ENCODE assay signal across 27 cellular contexts in the genomic region with DNA sequence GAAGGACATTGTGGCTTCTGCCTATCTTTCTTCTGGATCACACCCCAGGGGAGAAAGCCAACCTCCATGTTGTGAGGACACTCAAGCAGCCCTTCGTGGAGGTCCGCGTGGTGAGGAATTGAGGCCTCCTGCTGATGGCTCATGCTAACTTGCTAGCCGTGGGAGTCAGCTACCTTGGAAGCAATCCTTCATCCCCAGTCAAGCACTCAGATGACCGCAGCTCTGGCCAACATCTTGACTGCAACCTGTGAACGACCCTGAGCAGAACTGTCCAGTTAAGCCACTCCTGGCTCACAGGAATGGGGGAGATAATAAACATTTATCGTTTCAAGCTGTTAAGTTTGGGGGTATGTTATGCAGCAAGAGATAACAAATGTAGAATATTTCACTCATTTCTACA.
"Had no signal": no experiment of that assay in that cellular context is flagged by ENCODE, and none has a peak within 500 bp of the region (broad histone marks: within the 10 kb centered on the region; RNA-seq: fewer than 3 reads in every experiment).

No MANE protein-coding gene starts in this region.

- DNase-seq: naive thymus-derived CD4-positive, alpha-beta T cell; natural killer cell; nucleus accumbens; ovary; posterior cingulate gyrus; psoas muscle; right cardiac atrium; right lobe of liver; sigmoid colon; small intestine; stimulated activated CD4-positive, alpha-beta T cell treated with anti-CD3 and anti-CD28 coated beads, Interleukin-1b, Interleukin-23, amount 100 ng/mL, for 48 hours; stimulated activated CD4-positive, alpha-beta T cell treated with anti-CD3 and anti-CD28 coated beads, Interleukin-4, amount 100 ng/mL, for 1 hour; stimulated activated CD4-positive, alpha-beta T cell treated with anti-CD3 and anti-CD28 coated beads, Interleukin-4, amount 100 ng/mL, for 4 hours; stimulated activated CD8-positive, alpha-beta memory T cell treated with anti-CD3 and anti-CD28 coated beads, Interleukin-4, amount 100 ng/mL, for 48 hours; stimulated activated naive CD4-positive, alpha-beta T cell; stimulated activated naive CD8-positive, alpha-beta T cell treated with anti-CD3 and anti-CD28 coated beads, Interleukin-15, amount 100 ng/mL, for 72 hours; stimulated activated naive CD8-positive, alpha-beta T cell treated with anti-CD3 and anti-CD28 coated beads, Interleukin-15, Interleukin-2, amounts not matched to agents 100 U/mL and 50 U/mL, for 24 hours; substantia nigra; testis; tibial artery; transverse colon; upper lobe of right lung; uterus had no signal

- H3K4me1 ChIP-seq: parathyroid adenoma, psoas muscle, right lobe of liver, sigmoid colon, suprapubic skin, testis, tibial artery, transverse colon, upper lobe of right lung, uterus had no signal

- H3K9me3 ChIP-seq: neutrophil, ovary, psoas muscle, right lobe of liver, sigmoid colon, testis, tibial artery, transverse colon, upper lobe of right lung, uterus had no signal

- H3K79me2 ChIP-seq: parathyroid adenoma had no signal

- H3K36me3 ChIP-seq: neutrophil, ovary, right lobe of liver, sigmoid colon, suprapubic skin, tibial artery, transverse colon, upper lobe of right lung, uterus had no signal

- ATAC-seq: naive thymus-derived CD4-positive, alpha-beta T cell; natural killer cell; psoas muscle; right cardiac atrium; right lobe of liver; stimulated activated memory B cell treated with anti-CD40 and anti-IgM and Interleukin-4, amounts not matched to agents 10 μg/mL and 1 μg/mL and 100 μg/mL, for 72 hours; stimulated activated naive CD8-positive, alpha-beta T cell treated with anti-CD3 and anti-CD28 coated beads, Interleukin-15, amount 100 ng/mL, for 72 hours; stimulated activated naive CD8-positive, alpha-beta T cell treated with anti-CD3 and anti-CD28 coated beads, Interleukin-15, Interleukin-2, amounts not matched to agents 100 U/mL and 50 U/mL, for 24 hours; upper lobe of right lung had no signal

- H3K4me3 ChIP-seq: ovary, psoas muscle, right lobe of liver, sigmoid colon, suprapubic skin, testis, tibial artery, transverse colon, upper lobe of right lung, uterus had no signal

- H3K27ac ChIP-seq: neutrophil, ovary, parathyroid adenoma, psoas muscle, right lobe of liver, sigmoid colon, suprapubic skin, testis, tibial artery, transverse colon, upper lobe of right lung, uterus had no signal

- H3K9ac ChIP-seq: parathyroid adenoma had no signal

- H3K27me3 ChIP-seq: neutrophil, ovary, right lobe of liver, sigmoid colon, suprapubic skin, testis, tibial artery, transverse colon, upper lobe of right lung, uterus had no signal

- H2AFZ ChIP-seq: parathyroid adenoma had no signal
